ENCODE assay signal across 8 cellular contexts in genomic region chr12:12266389-12266872, GRCh38. TPM values are rescaled to one million over a fixed set of nuclear protein-coding genes. Genes with fewer than 3 reads are reported as not detected.
DNase-seq lines count a peak whose midpoint lies in the region; ATAC-seq and TF ChIP-seq lines count a peak whose summit lies in the region.

No MANE protein-coding gene starts in this region.

- DNase-seq in HFFc6 (no peak), spleen (no peak)
- DNase-seq in effector CD4-positive, alpha-beta T cell, result no peak
- DNase-seq in activated CD4-positive, alpha-beta T cell treated with anti-CD3 and anti-CD28 coated beads, Interleukin-2, amount 50 U/mL, for 4 hours, result no peak

- H3K4me1 ChIP-seq in BLaER1 (peaks cover 24% of the 10 kb centered on the region), spleen (peaks cover 0 to 42% (median 24%) of the 10 kb centered on the region in 6 donors)

- WGBS in adipose tissue, 3 donors, result 0 to 2% (median 1%) methylated on average over 16 to 27 of the region's 27 CpGs
- 1 to 3% (median 1%) methylated on average over 23 to 27 of the region's 27 CpGs for WGBS in spleen, 5 donors

- no peak for TF ChIP-seq POLR2A in spleen (IDR thresholded peaks at IDR 0.05)

- no peaks in the 10 kb centered on the region for H3K36me3 Mint-ChIP-seq in HFFc6 (ENCODE audit: low read depth)

- H3K27ac ChIP-seq in BLaER1, result peak overlapping the region; percentile 99
- H3K27ac ChIP-seq in adipose tissue (ENCODE audit: low read depth, low read length), result peak overlapping the region; percentile 12
- H3K27ac ChIP-seq in spleen, result peak overlapping the region in 7 of 8 donors; percentile 86 to 92 (median 89)

- peak overlapping the region; percentile 98 for H3K9ac ChIP-seq in BLaER1

- H3K27me3 ChIP-seq in BLaER1 (no peaks in the 10 kb centered on the region), spleen (replicated peaks in 1 of 7) (peaks cover 0 to 74% (median 24%) of the 10 kb centered on the region in 7 donors)

- peaks cover 9% of the 10 kb centered on the region; the same call in 1 of the 2 replicates for H3K9me3 ChIP-seq in BLaER1
- no peaks in the 10 kb centered on the region for H3K9me3 ChIP-seq in iPS-18c (ENCODE audit: control insufficient read depth, insufficient read depth, low read length)
- no peaks in the 10 kb centered on the region for H3K9me3 ChIP-seq in spleen

- no peaks in the 10 kb centered on the region for H3K27me3 Mint-ChIP-seq in HFFc6 (ENCODE audit: insufficient read depth)

- H3K4me3 ChIP-seq in BLaER1 (peak overlapping the region; percentile 86), iPS-18c (ENCODE audit: insufficient read depth, low read depth, low read length) (peak overlapping the region; percentile 98), spleen (peak overlapping the region; percentile 59 to 86 (median 66))

- peaks cover 29% of the 10 kb centered on the region for H3K4me1 Mint-ChIP-seq in HFFc6 (ENCODE audit: low read depth)

- intact Hi-C loops in spleen (cut with DNase I; ENCODE audit: low total_unique reads), result no loop called here

- peak overlapping the region; percentile 99 for H3K27ac Mint-ChIP-seq in HFFc6

- H3K4me2 ChIP-seq in BLaER1, result peak overlapping the region; percentile 96

- no peak for ATAC-seq in GM19452 (IDR thresholded peaks at IDR 0.05; ENCODE audit: unreplicated experiment)

- peak overlapping the region; percentile 93 for H3K4me3 Mint-ChIP-seq in HFFc6

- H3K9me3 Mint-ChIP-seq in HFFc6, result no peaks in the 10 kb centered on the region

- H4K20me1 ChIP-seq in BLaER1, result peaks cover 47% of the 10 kb centered on the region

- H3K36me3 ChIP-seq in BLaER1, result no peaks in the 10 kb centered on the region
- H3K36me3 ChIP-seq in spleen, result no peaks in the 10 kb centered on the region

- TF ChIP-seq CTCF in HFFc6 (IDR thresholded peaks at IDR 0.05) (no peak), spleen (IDR thresholded peaks at IDR 0.05 in 8 of 11, conservative IDR thresholded peaks at IDR 0.05 in 3 of 11) (no peak)

RNA-seq across cellular contexts. Expression of gene LRP6, which starts 0.4 kb away (rescaled TPM):
- total RNA-seq in HFFc6 (2021; fragmentation: NEBNext Ultra II Directional; extraction: Animal tissue kit (Norgen Biotek cat#: 25700)), result 10 to 100 TPM; 24.0 to 31.6 (median 27.0) TPM
- 1 to 10 TPM; 5.2 to 9.0 (median 5.2) TPM for polyA plus RNA-seq in adipose tissue
- 10 to 100 TPM in 3 of 7 donors, 1 to 10 TPM in 4; 7.0 to 14.9 (median 10.0) TPM for total RNA-seq in spleen
- 1 to 10 TPM in 1 of 3 donors, under 1 TPM in 2; 0.63 to 1.2 (median 0.94) TPM for polyA plus RNA-seq in spleen

Comparison
In these comparisons a context has a peak if more than half of its experiments do, and no peak if none do; other contexts are left out.
1. H3K27ac ChIP-seq: peak in every context shown above with its lines; median percentile 99 in BLaER1; 89 in spleen; 12 in adipose tissue.